Comparison of ENCODE assay signal across 22 cellular contexts in the genomic region with DNA sequence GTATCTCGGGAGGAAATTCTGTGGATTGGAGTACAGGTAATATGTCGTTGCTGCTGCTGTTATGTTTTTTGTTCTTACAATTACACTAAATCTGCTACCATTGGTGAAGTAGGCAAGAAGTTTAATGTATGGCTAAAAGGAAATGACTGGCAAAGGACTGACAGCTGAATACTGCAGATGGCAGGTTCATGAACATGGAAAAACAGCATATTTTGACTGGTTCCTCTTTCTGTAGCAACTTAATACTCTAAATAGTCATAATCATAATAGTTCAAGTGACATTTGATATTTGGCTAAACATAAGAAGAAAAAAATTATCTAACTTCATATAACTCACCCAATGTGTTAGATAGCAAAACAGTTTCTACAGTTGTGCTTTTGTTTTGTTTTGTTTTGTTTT.
DNase-seq lines count a peak whose midpoint lies in the region; ATAC-seq and TF ChIP-seq lines count a peak whose summit lies in the region.
"Had no signal": no experiment of that assay in that cellular context is flagged by ENCODE, and none has a peak within 500 bp of the region (broad histone marks: within the 10 kb centered on the region; RNA-seq: fewer than 3 reads in every experiment).

No MANE protein-coding gene starts in this region.

- no peak for TF ChIP-seq CTCF in activated B cell treated with CpG ODN at 0.5 μM for 24 hours (IDR thresholded peaks at IDR 0.05)

- no peaks in the 10 kb centered on the region for H3K9me3 Mint-ChIP-seq in activated naive CD4-positive, alpha-beta T cell treated with anti-CD3 and anti-CD28 coated beads for 36 hours
- no peaks in the 10 kb centered on the region for H3K9me3 Mint-ChIP-seq in activated B cell treated with CpG ODN at 0.5 μM for 24 hours
- H3K9me3 Mint-ChIP-seq: dendritic cell treated with granulocyte-macrophage colony-stimulating factor and Interleukin-4, amounts not matched to agents 40 ng/mL and 50 ng/mL, for 4 days had no signal

- no peak overlapping the region for H3K14ac ChIP-seq in neuronal stem cell (ENCODE audit: low read length)

- CTCF ChIA-PET in activated naive CD4-positive, alpha-beta T cell treated with anti-CD3 and anti-CD28 coated beads for 36 hours (lab: Charles Lee): interaction anchor here (0.6 to 4.0 kb wide), 10 partner anchors 11 to 380 kb away, joined by 3 to 15 read pairs (median 3); no protein-coding TSS in a partner anchor
- CTCF ChIA-PET in activated B cell treated with CpG ODN at 0.5 μM for 24 hours (lab: Charles Lee): interaction anchor here (0.7 to 2.1 kb wide), 7 partner anchors 8 to 402 kb away, joined by 3 to 17 read pairs (median 3); no protein-coding TSS in a partner anchor

- peak; percentile 42 for ATAC-seq in activated B cell treated with CpG ODN at 0.5 μM for 24 hours (ENCODE audit: low read depth)
- ATAC-seq: gastroesophageal sphincter had no signal

- intact Hi-C loops in activated naive CD4-positive, alpha-beta T cell treated with anti-CD3 and anti-CD28 coated beads for 36 hours (cut with micrococcal nuclease): loop anchor here (5.0 kb wide), 3 partner anchors 101 to 766 kb away; no protein-coding TSS in a partner anchor
- intact Hi-C loops in activated B cell treated with CpG ODN at 0.5 μM for 24 hours (cut with micrococcal nuclease): loop anchor here (5.0 to 10.0 kb wide), 3 partner anchors 181 to 766 kb away; no protein-coding TSS in a partner anchor

- H3K4me3 Mint-ChIP-seq in activated naive CD4-positive, alpha-beta T cell treated with anti-CD3 and anti-CD28 coated beads for 36 hours: no peak overlapping the region
- H3K4me3 Mint-ChIP-seq in activated B cell treated with CpG ODN at 0.5 μM for 24 hours: no peak overlapping the region
- H3K4me3 Mint-ChIP-seq: dendritic cell treated with granulocyte-macrophage colony-stimulating factor and Interleukin-4, amounts not matched to agents 40 ng/mL and 50 ng/mL, for 4 days had no signal

- H3K27ac ChIP-seq in neuronal stem cell (replicated peaks; ENCODE audit: low read length): peak overlapping the region; percentile 71
- H3K27ac ChIP-seq: C4-2B, gastroesophageal sphincter, transverse colon had no signal

- POLR2A ChIA-PET in activated B cell treated with CpG ODN at 0.5 μM for 24 hours (lab: Charles Lee): no interaction called here

- peak overlapping the region; percentile 85 for H2AFZ ChIP-seq in neuronal stem cell (ENCODE audit: low read length)

- no peak for DNase-seq in activated naive CD4-positive, alpha-beta T cell treated with anti-CD3 and anti-CD28 coated beads for 36 hours
- DNase-seq in activated naive CD4-positive, alpha-beta T cell treated with Interleukin-2 at 50 U/mL for 16 hours: no peak
- DNase-seq in NAMALWA (ENCODE audit: low spot score) (peak; percentile 32), activated B cell treated with CpG ODN at 0.5 μM for 24 hours (no peak), neuronal stem cell (ENCODE audit: low spot score) (no peak), cerebellar cortex (ENCODE audit: low spot score) (no peak), iPS-NIHi11 (ENCODE audit: low spot score) (no peak)
- DNase-seq in stimulated activated CD4-positive, alpha-beta T cell treated with anti-CD3 and anti-CD28 coated beads, Interleukin-4, amount 100 ng/mL, for 4 hours: no peak
- DNase-seq: activated CD4-positive, alpha-beta T cell treated with anti-CD3 and anti-CD28 coated beads, Interleukin-2, amount 50 U/mL, for 1 hour; activated effector memory CD4-positive, alpha-beta T cell treated with Interleukin-2 at 50 U/mL for 16 hours; HCEC 1CT; KG1; NCI-H1048; NCI-H2029; NCI-H345; NCI-H774; posterior cingulate gyrus; stimulated activated CD8-positive, alpha-beta memory T cell treated with anti-CD3 and anti-CD28 coated beads, Interleukin-4, amount 100 ng/mL, for 48 hours; transverse colon had no signal

- H2BK12ac ChIP-seq in neuronal stem cell (ENCODE audit: low read length): no peak overlapping the region

- peaks cover 16 to 23% of the 10 kb centered on the region in 2 donors for H3K4me1 ChIP-seq in neuronal stem cell (ENCODE audit: control insufficient read depth in 2 of 2, insufficient read depth in 1 of 2, low read depth in 1 of 2, low read length in 2 of 2)
- H3K4me1 ChIP-seq: gastroesophageal sphincter had no signal

- H3K4me2 ChIP-seq in neuronal stem cell (ENCODE audit: insufficient read depth, low read length, poor library complexity, severe bottlenecking): no peak overlapping the region

- no peak overlapping the region for H3K23ac ChIP-seq in neuronal stem cell (ENCODE audit: low read depth, low read length, poor library complexity)

- no CpG with 5 or more reads among the region's 2 CpGs for WGBS in neuronal stem cell (ENCODE audit: extremely low coverage in 2 of 2, insufficient read length in 2 of 2, insufficient replicate concordance in 1 of 2), 2 donors

- H3K18ac ChIP-seq in neuronal stem cell (ENCODE audit: low read length): no peak overlapping the region

- no peaks in the 10 kb centered on the region for H3K9me3 ChIP-seq in neuronal stem cell (replicated peaks in 1 of 2; ENCODE audit: control insufficient read depth in 2 of 2, insufficient read depth in 1 of 2, low read depth in 1 of 2, low read length in 2 of 2)
- H3K9me3 ChIP-seq: gastroesophageal sphincter, transverse colon had no signal

- peaks cover 2% of the 10 kb centered on the region for H3K4me1 Mint-ChIP-seq in activated naive CD4-positive, alpha-beta T cell treated with anti-CD3 and anti-CD28 coated beads for 36 hours (ENCODE audit: low read depth)
- peaks cover 5% of the 10 kb centered on the region for H3K4me1 Mint-ChIP-seq in activated B cell treated with CpG ODN at 0.5 μM for 24 hours

- no peak overlapping the region for H3K9ac ChIP-seq in neuronal stem cell (ENCODE audit: low read depth, low read length, poor library complexity)

- H3K4ac ChIP-seq in neuronal stem cell (ENCODE audit: low read length): no peak overlapping the region

- no peaks in the 10 kb centered on the region for H3K79me1 ChIP-seq in neuronal stem cell (ENCODE audit: low read depth, low read length)

- no peak overlapping the region for H3K4me3 ChIP-seq in neuronal stem cell (ENCODE audit: low read length in 2 of 2)
- H3K4me3 ChIP-seq: gastroesophageal sphincter, transverse colon had no signal

- no peak overlapping the region for H2AK5ac ChIP-seq in neuronal stem cell (ENCODE audit: low read depth, low read length)

- no peak overlapping the region for H4K91ac ChIP-seq in neuronal stem cell (ENCODE audit: low read depth, low read length, poor library complexity)

- peaks cover 18% of the 10 kb centered on the region for H3K36me3 Mint-ChIP-seq in activated naive CD4-positive, alpha-beta T cell treated with anti-CD3 and anti-CD28 coated beads for 36 hours (ENCODE audit: low read depth)
- H3K36me3 Mint-ChIP-seq in activated B cell treated with CpG ODN at 0.5 μM for 24 hours (ENCODE audit: low read depth): peaks cover 87% of the 10 kb centered on the region

- H2BK5ac ChIP-seq in neuronal stem cell (ENCODE audit: low read length): no peak overlapping the region

- H3K27ac Mint-ChIP-seq in activated naive CD4-positive, alpha-beta T cell treated with anti-CD3 and anti-CD28 coated beads for 36 hours: peak overlapping the region; percentile 31
- H3K27ac Mint-ChIP-seq in activated B cell treated with CpG ODN at 0.5 μM for 24 hours: peak overlapping the region; percentile 6

- no peaks in the 10 kb centered on the region for H3K27me3 Mint-ChIP-seq in activated naive CD4-positive, alpha-beta T cell treated with anti-CD3 and anti-CD28 coated beads for 36 hours (ENCODE audit: low read depth)
- H3K27me3 Mint-ChIP-seq in activated B cell treated with CpG ODN at 0.5 μM for 24 hours: no peaks in the 10 kb centered on the region
- H3K27me3 Mint-ChIP-seq: dendritic cell treated with granulocyte-macrophage colony-stimulating factor and Interleukin-4, amounts not matched to agents 40 ng/mL and 50 ng/mL, for 4 days had no signal

- H2BK15ac ChIP-seq in neuronal stem cell (ENCODE audit: low read length): no peak overlapping the region

- no peak overlapping the region for H4K8ac ChIP-seq in neuronal stem cell (ENCODE audit: low read depth, low read length)

- no peaks in the 10 kb centered on the region for H3K27me3 ChIP-seq in neuronal stem cell (ENCODE audit: control insufficient read depth in 3 of 3, insufficient read depth in 3 of 3, low read depth in 1 of 3, low read length in 3 of 3)
- H3K27me3 ChIP-seq: gastroesophageal sphincter, transverse colon had no signal

- no peak overlapping the region for H2BK120ac ChIP-seq in neuronal stem cell (ENCODE audit: low read depth, low read length)

- H3K36me3 ChIP-seq in neuronal stem cell (replicated peaks in 1 of 2; ENCODE audit: control insufficient read depth in 2 of 2, insufficient read depth in 2 of 2, low read length in 2 of 2): no peaks in the 10 kb centered on the region
